ENCODE assay signal across 19 cellular contexts in the genomic region with DNA sequence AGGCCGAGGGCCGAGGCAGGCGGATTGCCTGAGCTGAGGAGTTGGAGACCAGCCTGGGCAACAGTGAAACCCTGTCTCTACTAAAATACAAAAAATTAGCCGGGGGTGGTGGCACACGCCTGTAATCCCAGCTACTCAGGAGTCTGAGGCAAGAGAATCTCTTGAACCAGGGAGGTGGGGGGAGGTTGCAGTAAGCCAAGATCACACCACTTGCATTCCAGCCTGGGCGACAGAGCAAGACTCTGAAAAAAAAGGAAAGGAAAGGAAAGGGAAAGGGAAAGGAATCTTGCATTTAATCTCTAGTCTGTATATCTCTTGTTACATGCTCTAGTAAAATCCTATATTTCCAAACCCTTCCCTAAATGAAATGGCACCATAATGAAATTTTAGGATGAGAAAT.
DNase-seq lines count a peak whose midpoint lies in the region; ATAC-seq, FAIRE-seq and TF ChIP-seq lines count a peak whose summit lies in the region.
"Had no signal": no experiment of that assay in that cellular context is flagged by ENCODE, and none has a peak within 500 bp of the region (broad histone marks: within the 10 kb centered on the region; RNA-seq: fewer than 3 reads in every experiment).

No MANE protein-coding gene starts in this region.

- CTCF ChIA-PET in H1 (lab: Charles Lee; ENCODE audit: partially characterized antibody), result no interaction called here

- H3K27ac ChIP-seq in GM23338 (ENCODE audit: low read depth) (no peak overlapping the region), H1 (ENCODE audit: low read depth, low read length) (no peak overlapping the region), mesendoderm (ENCODE audit: low read depth, low read length) (no peak overlapping the region)
- H3K27ac ChIP-seq: BLaER1 treated with 17β-estradiol and CSF1 and Interleukin-3, amounts not matched to agents 10 nM and 100 nM had no signal

- H3K4ac ChIP-seq in H1 (replicated peaks; ENCODE audit: insufficient read length, low read depth, low read length), result no peak overlapping the region
- no peak overlapping the region for H3K4ac ChIP-seq in mesendoderm (ENCODE audit: low read depth, low read length)

- H3K4me3 ChIP-seq in GM23338 (no peak overlapping the region), H1 (ENCODE audit: extremely low read depth in 1 of 4, insufficient read depth in 2 of 4, low read depth in 3 of 4, low read length in 4 of 4) (no peak overlapping the region), mesendoderm (ENCODE audit: low read length) (no peak overlapping the region)
- H3K4me3 ChIP-seq: BLaER1 treated with 17β-estradiol and CSF1 and Interleukin-3, amounts not matched to agents 10 nM and 100 nM; K562 had no signal

- H3K4me2 ChIP-seq in GM23338 (no peak overlapping the region), H1 (ENCODE audit: insufficient read depth in 1 of 2, low read depth in 2 of 2, low read length in 2 of 2) (no peak overlapping the region), mesendoderm (ENCODE audit: low read length) (no peak overlapping the region)
- H3K4me2 ChIP-seq: BLaER1 treated with 17β-estradiol and CSF1 and Interleukin-3, amounts not matched to agents 10 nM and 100 nM had no signal

- H3K4me1 ChIP-seq in GM23338 (ENCODE audit: insufficient read depth), result peaks cover 6% of the 10 kb centered on the region
- no peaks in the 10 kb centered on the region for H3K4me1 ChIP-seq in H1 (replicated peaks in 1 of 4; ENCODE audit: control insufficient read depth in 3 of 4, insufficient read depth in 4 of 4, low read length in 3 of 4)
- no peaks in the 10 kb centered on the region for H3K4me1 ChIP-seq in mesendoderm (ENCODE audit: control insufficient read depth, low read depth, low read length)

- no peak overlapping the region for H4K91ac ChIP-seq in H1 (replicated peaks; ENCODE audit: insufficient read length, low read length)

- POLR2A ChIA-PET in H1 (lab: Charles Lee; ENCODE audit: partially characterized antibody), result no interaction called here

- no peaks in the 10 kb centered on the region for H3K27me3 ChIP-seq in GM23338 (ENCODE audit: insufficient read depth)
- no peaks in the 10 kb centered on the region for H3K27me3 ChIP-seq in H1 (replicated peaks in 1 of 4; ENCODE audit: control insufficient read depth in 3 of 4, extremely low read depth in 1 of 4, insufficient read depth in 3 of 4, low read length in 3 of 4)
- no peaks in the 10 kb centered on the region for H3K27me3 ChIP-seq in mesendoderm (ENCODE audit: insufficient read depth, low read length, poor library complexity)
- H3K27me3 ChIP-seq: BLaER1 treated with 17β-estradiol and CSF1 and Interleukin-3, amounts not matched to agents 10 nM and 100 nM had no signal

- H3K27me3 Mint-ChIP-seq in GM23338 (ENCODE audit: insufficient read depth, low read depth, poor library complexity), result no peaks in the 10 kb centered on the region
- H3K27me3 Mint-ChIP-seq: B cell had no signal

- H2BK5ac ChIP-seq in H1 (ENCODE audit: low read depth, low read length) (no peak overlapping the region), mesendoderm (ENCODE audit: low read length) (no peak overlapping the region)

- H3K9me2 ChIP-seq in GM23338 (ENCODE audit: insufficient read depth), result no peaks in the 10 kb centered on the region

- no peak overlapping the region for H3K4me3 Mint-ChIP-seq in GM23338
- H3K4me3 Mint-ChIP-seq: B cell had no signal

- no peak overlapping the region for H3K14ac ChIP-seq in H1 (ENCODE audit: insufficient read length)

- no peaks in the 10 kb centered on the region for H3K9me3 Mint-ChIP-seq in GM23338

- no peak for FAIRE-seq in H1 (lab: Jason Lieb, UNC)
- FAIRE-seq: D721Med, GM12892, H54, HTR-8/SVneo, K562 had no signal

- H3K9ac ChIP-seq in H1 (replicated peaks in 1 of 4; ENCODE audit: extremely low read depth in 1 of 4, low read depth in 3 of 4, low read length in 3 of 4) (no peak overlapping the region), mesendoderm (ENCODE audit: low read length) (no peak overlapping the region)
- H3K9ac ChIP-seq: BLaER1 treated with 17β-estradiol and CSF1 and Interleukin-3, amounts not matched to agents 10 nM and 100 nM had no signal

- peaks cover 5% of the 10 kb centered on the region for H3K4me1 Mint-ChIP-seq in GM23338
- H3K4me1 Mint-ChIP-seq: B cell; CD8-positive, alpha-beta memory T cell had no signal

- TF ChIP-seq POLR2A in H1 (IDR thresholded peaks at IDR 0.05; ENCODE audit: control extremely low read depth in 1 of 2, low read depth in 2 of 2, low read length in 2 of 2), result no peak

- H4K20me1 ChIP-seq in GM23338 (replicated peaks; ENCODE audit: insufficient read depth) (no peaks in the 10 kb centered on the region), H1 (replicated peaks in 1 of 2; ENCODE audit: control insufficient read depth in 1 of 2, insufficient read depth in 2 of 2, low read length in 2 of 2) (no peaks in the 10 kb centered on the region)
- H4K20me1 ChIP-seq: BLaER1 treated with 17β-estradiol and CSF1 and Interleukin-3, amounts not matched to agents 10 nM and 100 nM had no signal

- no peaks in the 10 kb centered on the region for H3F3A ChIP-seq in GM23338 (replicated peaks; ENCODE audit: low read depth)

- no peaks in the 10 kb centered on the region for H3K9me3 ChIP-seq in H1 (ENCODE audit: insufficient read depth in 2 of 2, low read depth in 1 of 2, low read length in 1 of 2)
- H3K9me3 ChIP-seq: BLaER1 treated with 17β-estradiol and CSF1 and Interleukin-3, amounts not matched to agents 10 nM and 100 nM had no signal

- WGBS in H1 (ENCODE audit: extremely low coverage in 1 of 2, insufficient coverage in 1 of 2, insufficient read length in 1 of 2, insufficient replicate concordance in 2 of 2, low coverage in 1 of 2, low lambda C conversion rate in 2 of 2, missing lambda C conversion rate in 1 of 2), 2 experiments, result 82% methylated on average over 6 of the region's 6 CpGs; no CpG with 5 or more reads in 1 of the 2 experiments
- WGBS in mesendoderm (ENCODE audit: extremely low coverage, insufficient coverage, low lambda C conversion rate), result no CpG with 5 or more reads among the region's 6 CpGs

- no peak overlapping the region for H2AK5ac ChIP-seq in H1 (ENCODE audit: low read depth, low read length)
- no peak overlapping the region for H2AK5ac ChIP-seq in mesendoderm (ENCODE audit: low read length)

- no peak for TF ChIP-seq CTCF in GM23338 (conservative IDR thresholded peaks at IDR 0.05; ENCODE audit: low read depth in 2 of 2)
- no peak for TF ChIP-seq CTCF in H1 (IDR thresholded peaks at IDR 0.05; ENCODE audit: control extremely low read depth in 1 of 3, insufficient read depth in 1 of 3, low read depth in 1 of 3, low read length in 3 of 3)

- no peaks in the 10 kb centered on the region for H3K79me1 ChIP-seq in H1 (ENCODE audit: low read depth, low read length)
- H3K79me1 ChIP-seq in mesendoderm (ENCODE audit: low read length), result no peaks in the 10 kb centered on the region

- DNase-seq in GM23338 (ENCODE audit: low spot score) (peak; percentile 24), H1 (ENCODE audit: low read depth in 1 of 2, low spot score in 2 of 2) (no peak), islet precursor cell (peak; percentile 61), mesendoderm (peak; percentile 57), SHP77 treated with DMSO at 0.1 percent for 48 hours (lab: John Stamatoyannopoulos, UW) (no peak), iPS-NIHi11 (ENCODE audit: low spot score) (no peak), NCI-H226 (no peak)
- DNase-seq: CD8-positive, alpha-beta memory T cell; COR-L47; GDM1; HCEC 1CT; IMR-90 had no signal

- no peak overlapping the region for H2BK12ac ChIP-seq in H1 (ENCODE audit: low read depth, low read length)

- H4K8ac ChIP-seq in H1 (ENCODE audit: extremely low read depth, insufficient read depth, low read length), result no peak overlapping the region; the same call in 1 of the 2 replicates
- no peak overlapping the region for H4K8ac ChIP-seq in mesendoderm (ENCODE audit: low read depth, low read length)

- no peak for TF ChIP-seq RAD21 in H1 (IDR thresholded peaks at IDR 0.05 in 1 of 2, conservative IDR thresholded peaks at IDR 0.05 in 1 of 2; ENCODE audit: low read depth in 2 of 2, low read length in 2 of 2)

- H3K79me2 ChIP-seq in GM23338 (replicated peaks; ENCODE audit: insufficient read depth), result no peaks in the 10 kb centered on the region
- H3K79me2 ChIP-seq in H1 (ENCODE audit: control insufficient read depth in 1 of 2, insufficient read depth in 2 of 2, low read length in 2 of 2), result no peaks in the 10 kb centered on the region
- H3K79me2 ChIP-seq in mesendoderm (ENCODE audit: control insufficient read depth, insufficient read depth, low read length), result no peaks in the 10 kb centered on the region

- H3K23ac ChIP-seq in H1 (ENCODE audit: insufficient read length) (no peak overlapping the region), mesendoderm (ENCODE audit: low read length) (no peak overlapping the region)

- no peak for ATAC-seq in GM23338
- ATAC-seq: K562 had no signal

- no peak overlapping the region for H4K5ac ChIP-seq in H1 (ENCODE audit: insufficient read length, low read depth, low read length)
- H4K5ac ChIP-seq in mesendoderm (ENCODE audit: low read length), result no peak overlapping the region

- H3K23me2 ChIP-seq in H1 (ENCODE audit: low read depth, low read length), result no peaks in the 10 kb centered on the region; the same call in 1 of the 2 replicates

- H3K56ac ChIP-seq in H1 (replicated peaks; ENCODE audit: insufficient read length, low read depth, low read length) (no peak overlapping the region), mesendoderm (ENCODE audit: low read length) (no peak overlapping the region)

- H3K18ac ChIP-seq in H1 (ENCODE audit: extremely low read depth, low read length) (no peak overlapping the region), mesendoderm (ENCODE audit: low read length) (peak overlapping the region; percentile 68)

- H2BK120ac ChIP-seq in H1 (replicated peaks; ENCODE audit: low read depth, low read length) (no peak overlapping the region), mesendoderm (ENCODE audit: low read depth, low read length) (peak overlapping the region; percentile 28)

- no peak overlapping the region for H3K27ac Mint-ChIP-seq in GM23338
- H3K27ac Mint-ChIP-seq: B cell; CD8-positive, alpha-beta memory T cell had no signal

- H2BK15ac ChIP-seq in H1 (ENCODE audit: low read length) (no peak overlapping the region), mesendoderm (replicated peaks; ENCODE audit: low read depth) (no peak overlapping the region)

- TF ChIP-seq EP300 in H1 (IDR thresholded peaks at IDR 0.05; ENCODE audit: borderline replicate concordance in 1 of 2, low read depth in 2 of 2, low read length in 2 of 2), result no peak

- no peaks in the 10 kb centered on the region for H3K36me3 Mint-ChIP-seq in GM23338 (ENCODE audit: low read depth)
- H3K36me3 Mint-ChIP-seq: CD8-positive, alpha-beta memory T cell had no signal

- H2BK20ac ChIP-seq in H1 (ENCODE audit: low read length), result no peak overlapping the region

- 0 out of 2 replicates have a peak overlapping the region, but pooled peaks have one; percentile 7 for H2AFZ ChIP-seq in GM23338
- H2AFZ ChIP-seq in H1 (ENCODE audit: low read length), result no peak overlapping the region

- H3K36me3 ChIP-seq in GM23338 (ENCODE audit: insufficient read depth) (no peaks in the 10 kb centered on the region), H1 (ENCODE audit: control insufficient read depth in 2 of 4, insufficient read depth in 4 of 4, low read length in 3 of 4) (no peaks in the 10 kb centered on the region), mesendoderm (ENCODE audit: control insufficient read depth, insufficient read depth, low read length) (no peaks in the 10 kb centered on the region)
- H3K36me3 ChIP-seq: BLaER1 treated with 17β-estradiol and CSF1 and Interleukin-3, amounts not matched to agents 10 nM and 100 nM had no signal

Comparison
In these comparisons a context has a peak if more than half of its experiments do, and no peak if none do; other contexts are left out.
1. DNase-seq: peak in GM23338 (single experiment), islet precursor cell (single experiment) and mesendoderm (single experiment); none in H1 (0 of 2), SHP77 treated with DMSO at 0.1 percent for 48 hours (single experiment), iPS-NIHi11 (single experiment) and NCI-H226 (single experiment).